In the genomic region with DNA sequence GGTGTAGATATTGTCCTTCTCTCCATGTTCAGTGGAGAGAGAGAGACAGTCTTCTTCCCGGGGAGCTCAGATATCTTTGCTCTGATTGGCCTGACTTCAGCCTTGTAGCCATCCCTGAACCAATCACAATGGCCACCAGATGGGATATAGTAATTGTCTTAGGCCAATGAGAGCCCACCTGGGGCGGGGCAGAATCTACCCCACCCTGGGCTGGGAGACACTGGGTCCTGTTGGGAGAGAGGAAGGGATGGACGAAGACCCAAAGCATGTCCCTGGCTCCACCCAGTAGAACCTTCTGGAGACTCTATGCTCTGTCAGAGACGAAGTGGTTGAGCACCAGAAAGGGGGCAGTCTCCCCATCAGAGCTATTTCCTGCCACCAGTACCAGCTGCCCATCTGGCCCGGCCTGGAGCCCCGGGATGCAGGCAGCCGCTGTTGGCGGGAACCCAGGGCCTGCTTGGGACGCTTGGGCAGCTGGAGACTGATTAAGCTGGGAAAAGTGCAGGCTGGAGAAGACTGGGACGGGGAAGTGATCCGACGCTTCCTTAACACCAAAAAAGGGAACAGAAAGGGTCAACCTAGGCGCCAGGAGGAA, we compare ENCODE assay signal across 10 cellular contexts. TPM values are rescaled to one million over a fixed set of nuclear protein-coding genes. Genes with fewer than 3 reads are reported as not detected.
DNase-seq lines count a peak whose midpoint lies in the region; ATAC-seq, FAIRE-seq and TF ChIP-seq lines count a peak whose summit lies in the region.
"Had no signal": no experiment of that assay in that cellular context is flagged by ENCODE, and none has a peak within 500 bp of the region (broad histone marks: within the 10 kb centered on the region; RNA-seq: fewer than 3 reads in every experiment).

No MANE protein-coding gene starts in this region.

- no peaks in the 10 kb centered on the region for H3K9me1 ChIP-seq in K562 (ENCODE audit: control insufficient read depth, insufficient read depth, low read length)

- peaks cover 21% of the 10 kb centered on the region for H3K36me3 Mint-ChIP-seq in GM23338 (ENCODE audit: low read depth)
- no peaks in the 10 kb centered on the region for H3K36me3 Mint-ChIP-seq in activated CD8-positive, alpha-beta T cell treated with anti-CD3 and anti-CD28 coated beads, Interleukin-2, amount 10 ng/mL, durations not matched to agents 7 days and 5 days (ENCODE audit: low read depth)

- no TSS peak for BruUV-seq in K562 (replicated peaks; lab: Mats Ljungman, UMichigan)

- H3K79me2 ChIP-seq in GM23338 (replicated peaks; ENCODE audit: insufficient read depth) = no peaks in the 10 kb centered on the region
- no peaks in the 10 kb centered on the region for H3K79me2 ChIP-seq in K562 (ENCODE audit: control insufficient read depth, insufficient read depth, low read length)

- H3K4me1 ChIP-seq in GM23338 (ENCODE audit: insufficient read depth) (peaks cover 15% of the 10 kb centered on the region; the same call in 1 of the 2 replicates), K562 (replicated peaks in 1 of 2; ENCODE audit: control insufficient read depth in 2 of 2, insufficient read depth in 2 of 2, low read length in 2 of 2) (peaks cover 5 to 30% of the 10 kb centered on the region in 2 experiments; a peak in 3 of 5 replicates), spleen (peaks cover 2 to 25% (median 11%) of the 10 kb centered on the region in 6 donors), prostate gland (replicated peaks) (no peaks in the 10 kb centered on the region)

- CTCF ChIA-PET in K562 (lab: Yijun Ruan, JAX; ENCODE audit: low intra/inter-chr PET ratio) = no interaction called here
- CTCF ChIA-PET in activated CD8-positive, alpha-beta T cell treated with anti-CD3 and anti-CD28 coated beads, Interleukin-2, amount 10 ng/mL, durations not matched to agents 7 days and 5 days (lab: Charles Lee) = interaction anchor here (3.3 kb wide), 1 partner anchor 13 kb away, joined by 15 read pairs; no protein-coding TSS in a partner anchor

- POLR2A ChIA-PET in K562 (lab: Yijun Ruan, JAX) = interaction anchor here (1.2 to 1.8 kb wide), 3 partner anchors 10 to 136 kb away, joined by 4 to 6 read pairs (median 4); a partner anchor contains a TSS
- POLR2A ChIA-PET in activated CD8-positive, alpha-beta T cell treated with anti-CD3 and anti-CD28 coated beads, Interleukin-2, amount 10 ng/mL, durations not matched to agents 7 days and 5 days (lab: Charles Lee) = no interaction called here

- H4K20me1 ChIP-seq in GM23338 (replicated peaks; ENCODE audit: insufficient read depth) (no peaks in the 10 kb centered on the region), K562 (replicated peaks; ENCODE audit: control insufficient read depth, insufficient read depth, low read length) (no peaks in the 10 kb centered on the region)

- H3K27ac ChIP-seq in GM23338 (ENCODE audit: low read depth) (no peak overlapping the region), K562 (ENCODE audit: extremely low read depth, low read depth, low read length) (no peak overlapping the region), spleen (peak overlapping the region in 5 of 8 donors; percentile 31 to 69 (median 50)), prostate gland (no peak overlapping the region)

- WGBS in K562 (ENCODE audit: insufficient coverage, low coverage, missing lambda C conversion rate) = 56% methylated on average over 11 of the region's 13 CpGs
- WGBS in spleen, 5 donors = 61 to 73% (median 71%) methylated on average over 10 to 13 of the region's 13 CpGs
- WGBS in prostate gland = 78% methylated on average over 13 of the region's 13 CpGs

- intact Hi-C loops in K562 (cut with micrococcal nuclease) = no loop called here
- intact Hi-C loops in spleen (cut with DNase I; ENCODE audit: low total_unique reads) = no loop called here
- intact Hi-C loops in prostate gland (cut with DNase I) = no loop called here

- H2AFZ ChIP-seq in GM23338 = no peak overlapping the region
- peak overlapping the region; percentile 39; the same call in 1 of the 2 replicates for H2AFZ ChIP-seq in K562 (ENCODE audit: low read depth, low read length)

- no peak overlapping the region for H3K9ac ChIP-seq in K562 (ENCODE audit: insufficient read depth in 1 of 2, low read depth in 2 of 2, low read length in 2 of 2)

- H3K9me3 ChIP-seq in K562 (replicated peaks; ENCODE audit: control insufficient read depth, insufficient read depth, low read depth, low read length) = no peaks in the 10 kb centered on the region
- peaks cover 0 to 19% (median 5%) of the 10 kb centered on the region in 8 donors for H3K9me3 ChIP-seq in spleen
- H3K9me3 ChIP-seq in prostate gland = no peaks in the 10 kb centered on the region

- peak; percentile 63 for DNase-seq in GM23338 (ENCODE audit: low spot score)
- DNase-seq in K562 (ENCODE audit: extremely low read depth in 1 of 4, low spot score in 3 of 4) = peak; percentile 39 to 67 (median 46)
- peak; percentile 59 for DNase-seq in iPS-NIHi7 (ENCODE audit: extremely low spot score)
- DNase-seq in spleen = peak; percentile 55
- no peak for DNase-seq in activated CD4-positive, alpha-beta T cell treated with anti-CD3 and anti-CD28 coated beads for 4 hours
- DNase-seq in prostate gland (ENCODE audit: low spot score) = no peak
- DNase-seq in activated CD8-positive, alpha-beta T cell treated with anti-CD3 and anti-CD28 coated beads, Interleukin-2, amount 10 ng/mL, durations not matched to agents 7 days and 5 days = no peak
- DNase-seq: activated T-cell treated with anti-CD3 and anti-CD28 coated beads, Interleukin-2, amount 50 U/mL, for 24 hours; stimulated activated CD4-positive, alpha-beta T cell treated with anti-CD3 and anti-CD28 coated beads, Interleukin-4, amount 100 ng/mL, for 4 hours had no signal

- ATAC-seq in GM23338 = peak; percentile 46
- peak; percentile 94 for ATAC-seq in K562
- no peak for ATAC-seq in GM21717 (IDR thresholded peaks at IDR 0.05; ENCODE audit: unreplicated experiment)
- no peak for ATAC-seq in activated CD8-positive, alpha-beta T cell treated with anti-CD3 and anti-CD28 coated beads, Interleukin-2, amount 10 ng/mL, durations not matched to agents 7 days and 5 days

- peaks cover 21% of the 10 kb centered on the region for H3K4me1 Mint-ChIP-seq in GM23338
- H3K4me1 Mint-ChIP-seq in activated CD8-positive, alpha-beta T cell treated with anti-CD3 and anti-CD28 coated beads, Interleukin-2, amount 10 ng/mL, durations not matched to agents 7 days and 5 days (ENCODE audit: low read depth) = no peaks in the 10 kb centered on the region

- no peak for TF ChIP-seq RAD21 in K562 (CRISPR knock-in tag; conservative IDR thresholded peaks at IDR 0.05 in 1 of 2, IDR thresholded peaks at IDR 0.05 in 1 of 2)

- no peak overlapping the region for H3K4me3 Mint-ChIP-seq in GM23338
- H3K4me3 Mint-ChIP-seq in activated CD8-positive, alpha-beta T cell treated with anti-CD3 and anti-CD28 coated beads, Interleukin-2, amount 10 ng/mL, durations not matched to agents 7 days and 5 days = no peak overlapping the region
- H3K4me3 Mint-ChIP-seq: activated T-cell treated with anti-CD3 and anti-CD28 coated beads, Interleukin-2, amount 50 U/mL, for 24 hours had no signal

- no peak for TF ChIP-seq POLR2A in K562 (conservative IDR thresholded peaks at IDR 0.05)
- no peak for TF ChIP-seq POLR2A in spleen (IDR thresholded peaks at IDR 0.05)
- no peak for TF ChIP-seq POLR2A in prostate gland (IDR thresholded peaks at IDR 0.05)

- no peak for TF ChIP-seq EP300 in K562 (IDR thresholded peaks at IDR 0.05; ENCODE audit: low read length)

- H3K27ac Mint-ChIP-seq in GM23338 = no peak overlapping the region
- H3K27ac Mint-ChIP-seq in activated CD8-positive, alpha-beta T cell treated with anti-CD3 and anti-CD28 coated beads, Interleukin-2, amount 10 ng/mL, durations not matched to agents 7 days and 5 days = no peak overlapping the region
- H3K27ac Mint-ChIP-seq: activated T-cell treated with anti-CD3 and anti-CD28 coated beads, Interleukin-2, amount 50 U/mL, for 24 hours had no signal

- H3K4me3 ChIP-seq in GM23338 (no peak overlapping the region), K562 (no peak overlapping the region), spleen (no peak overlapping the region), prostate gland (no peak overlapping the region)

- H3K27me3 Mint-ChIP-seq in GM23338 (ENCODE audit: insufficient read depth, low read depth, poor library complexity) = peaks cover 15% of the 10 kb centered on the region
- H3K27me3 Mint-ChIP-seq in activated CD8-positive, alpha-beta T cell treated with anti-CD3 and anti-CD28 coated beads, Interleukin-2, amount 10 ng/mL, durations not matched to agents 7 days and 5 days (ENCODE audit: low read depth) = peaks cover 10% of the 10 kb centered on the region
- H3K27me3 Mint-ChIP-seq: activated T-cell treated with anti-CD3 and anti-CD28 coated beads, Interleukin-2, amount 50 U/mL, for 24 hours had no signal

- H3K4me2 ChIP-seq in GM23338 (no peak overlapping the region), K562 (ENCODE audit: insufficient read depth, low read length) (no peak overlapping the region)

- peak; percentile 66 for FAIRE-seq in K562 (lab: Jason Lieb, UNC)

- H3K27me3 ChIP-seq in GM23338 (ENCODE audit: insufficient read depth) = no peaks in the 10 kb centered on the region
- no peaks in the 10 kb centered on the region for H3K27me3 ChIP-seq in K562 (ENCODE audit: control insufficient read depth in 2 of 2, insufficient read depth in 2 of 2, low read length in 2 of 2)
- H3K27me3 ChIP-seq in spleen (replicated peaks in 1 of 7) = peaks cover 0 to 7% (median 0%) of the 10 kb centered on the region in 7 donors
- H3K27me3 ChIP-seq in prostate gland (replicated peaks; ENCODE audit: insufficient read depth) = no peaks in the 10 kb centered on the region

- in situ Hi-C loops in K562 (cut with MboI) = no loop called here

- H3K36me3 ChIP-seq in GM23338 (ENCODE audit: insufficient read depth) (no peaks in the 10 kb centered on the region), K562 (ENCODE audit: control insufficient read depth, insufficient read depth, low read length) (no peaks in the 10 kb centered on the region), spleen (no peaks in the 10 kb centered on the region), prostate gland (no peaks in the 10 kb centered on the region)

- TF ChIP-seq CTCF in GM23338 (conservative IDR thresholded peaks at IDR 0.05; ENCODE audit: low read depth in 2 of 2) = no peak
- no peak for TF ChIP-seq CTCF in K562 (IDR thresholded peaks at IDR 0.05 in 2 of 3, conservative IDR thresholded peaks at IDR 0.05 in 1 of 3; ENCODE audit: insufficient read depth in 2 of 3, low read depth in 1 of 3, low read length in 3 of 3)
- no peak for TF ChIP-seq CTCF in spleen (IDR thresholded peaks at IDR 0.05 in 8 of 11, conservative IDR thresholded peaks at IDR 0.05 in 3 of 11)
- TF ChIP-seq CTCF in prostate gland (IDR thresholded peaks at IDR 0.05) = no peak

- H3K9me2 ChIP-seq in GM23338 (ENCODE audit: insufficient read depth) = no peaks in the 10 kb centered on the region

- H3K9me3 Mint-ChIP-seq in GM23338 = peaks cover 30% of the 10 kb centered on the region
- H3K9me3 Mint-ChIP-seq in activated CD8-positive, alpha-beta T cell treated with anti-CD3 and anti-CD28 coated beads, Interleukin-2, amount 10 ng/mL, durations not matched to agents 7 days and 5 days (ENCODE audit: insufficient read depth) = no peaks in the 10 kb centered on the region

- H3F3A ChIP-seq in GM23338 (replicated peaks; ENCODE audit: low read depth) = peaks cover 6% of the 10 kb centered on the region; the same call in 1 of the 2 replicates

RNA-seq across cellular contexts. Expression of a gene that starts 31.6 kb away (rescaled TPM):
- total RNA-seq in GM23338 (2014; rRNA removed; shearing (Covaris generic)) = 11.5 and 12.7 TPM in 2 replicates
- polyA plus RNA-seq in GM23338 (2016; fragmentation: Nextera tagmentation; extraction: Ambion mirVana) = 2.6 and 2.8 TPM in 2 replicates
- 12.1 and 26.6 TPM in 2 replicates for total RNA-seq in K562 (2011; cell fraction: chromatin; rRNA removed; ENCODE audit: low replicate concordance)
- total RNA-seq in K562 (2011; cell fraction: nucleolus; rRNA removed) = 16.8 and 18.7 TPM in 2 replicates
- 17.3 and 19.4 TPM in 2 replicates for total RNA-seq in K562 (2011; cell fraction: nucleoplasm; rRNA removed)
- 2.9 and 5.0 TPM in 2 replicates for total RNA-seq in K562 (2014; rRNA removed)
- 1.3 and 1.4 TPM in 2 replicates for total RNA-seq in K562 (2014; rRNA removed; fragmentation: Illumina TruSeq; extraction: Trizol)
- total RNA-seq in K562 (2015; rRNA removed; fragmentation: Illumina TruSeq; extraction: Trizol) = 0.83 and 0.87 TPM in 2 replicates
- 4.1 and 4.8 TPM in 2 replicates for total RNA-seq in K562 (2021)
- 3.8 and 4.2 TPM in 2 replicates for polyA plus RNA-seq in K562 (2011; rRNA removed)
- 3.7 and 6.6 TPM in 2 replicates for polyA plus RNA-seq in K562 (2011; cell fraction: cytosol; rRNA removed)
- 9.5 and 17.5 TPM in 2 replicates for polyA plus RNA-seq in K562 (2011; cell fraction: nucleus; rRNA removed)
- 2.9 and 5.9 TPM in 2 replicates for polyA plus RNA-seq in K562 (2012)
- 2.8 and 3.5 TPM in 2 replicates for polyA plus RNA-seq in K562 (2014; fragmentation: Illumina TruSeq; extraction: Trizol)
- under 1 TPM; 0.04 to 0.13 TPM for polyA plus RNA-seq in K562 (2014; fragmentation: Nextera tagmentation; extraction: Ambion mirVana)
- polyA plus RNA-seq in K562 (2014; rRNA removed) = 4.8 and 5.2 TPM in 2 replicates
- 1.6 and 2.9 TPM in 2 replicates for polyA minus RNA-seq in K562 (2011; rRNA and poly(A)+ RNA removed)
- polyA minus RNA-seq in K562 (2011; cell fraction: cytosol; rRNA and poly(A)+ RNA removed) = 1.3 and 4.7 TPM in 2 replicates
- 4.7 and 4.8 TPM in 2 replicates for polyA minus RNA-seq in K562 (2011; cell fraction: nucleus; rRNA and poly(A)+ RNA removed)
- 10 to 100 TPM; 50.9 to 99.4 (median 64.6) TPM for total RNA-seq in spleen
- polyA plus RNA-seq in spleen = 10 to 100 TPM; 20.2 to 62.0 (median 26.8) TPM
- 100 to 1,000 TPM in 1 of 2 donors, 10 to 100 TPM in 1; 82.7 to 115 TPM for total RNA-seq in prostate gland
- total RNA-seq in activated CD8-positive, alpha-beta T cell treated with anti-CD3 and anti-CD28 coated beads, Interleukin-2, amount 10 ng/mL, durations not matched to agents 7 days and 5 days = 1 to 10 TPM; 8.6 to 8.7 TPM

Comparison
In these comparisons a context has a peak if more than half of its experiments do, and no peak if none do; other contexts are left out.
1. ATAC-seq: peak in GM23338 (single experiment) and K562 (single experiment); none in GM21717 (single experiment) and activated CD8-positive, alpha-beta T cell treated with anti-CD3 and anti-CD28 coated beads, Interleukin-2, amount 10 ng/mL, durations not matched to agents 7 days and 5 days (single experiment).
2. DNase-seq: peak in GM23338 (single experiment), K562 (4 of 4), iPS-NIHi7 (single experiment) and spleen (single experiment); none in activated CD4-positive, alpha-beta T cell treated with anti-CD3 and anti-CD28 coated beads for 4 hours (0 of 2), prostate gland (single experiment) and activated CD8-positive, alpha-beta T cell treated with anti-CD3 and anti-CD28 coated beads, Interleukin-2, amount 10 ng/mL, durations not matched to agents 7 days and 5 days (single experiment).
3. H3K27ac ChIP-seq: peak in spleen (5 of 8); none in GM23338 (single experiment), K562 (single experiment) and prostate gland (0 of 2).